13 cellular contexts compared by ENCODE assay signal in genomic region chr4:57094482-57095223, GRCh38. TPM values are rescaled to one million over a fixed set of nuclear protein-coding genes. Genes with fewer than 3 reads are reported as not detected.
DNase-seq lines count a peak whose midpoint lies in the region; ATAC-seq, FAIRE-seq and TF ChIP-seq lines count a peak whose summit lies in the region.
"Had no signal": no experiment of that assay in that cellular context is flagged by ENCODE, and none has a peak within 500 bp of the region (broad histone marks: within the 10 kb centered on the region; RNA-seq: fewer than 3 reads in every experiment).

No MANE protein-coding gene starts in this region.

- TF ChIP-seq CTCF in fibroblast of villous mesenchyme (IDR thresholded peaks at IDR 0.05; ENCODE audit: insufficient read depth, low read depth, low read length), result no peak
- no peak for TF ChIP-seq CTCF in smooth muscle cell (IDR thresholded peaks at IDR 0.05; ENCODE audit: borderline replicate concordance, insufficient read depth, poor library complexity, severe bottlenecking)

- no peaks in the 10 kb centered on the region for H3K36me3 ChIP-seq in smooth muscle cell (ENCODE audit: low read depth)

- TF ChIP-seq POLR2A in erythroblast (IDR thresholded peaks at IDR 0.05; ENCODE audit: low read length), result no peak

- no peak for ATAC-seq in GM21576 (IDR thresholded peaks at IDR 0.05; ENCODE audit: unreplicated experiment)
- ATAC-seq: CD8-positive, alpha-beta T cell had no signal

- H2AFZ ChIP-seq in smooth muscle cell (ENCODE audit: low read depth), result no peak overlapping the region

- peak; percentile 89 for DNase-seq in fibroblast of villous mesenchyme (ENCODE audit: low read depth)
- no peak for DNase-seq in smooth muscle cell (lab: John Stamatoyannopoulos, UW; ENCODE audit: unreplicated experiment)
- no peak for DNase-seq in SW 1271 (lab: John Stamatoyannopoulos, UW)
- DNase-seq in NCI-H748 treated with DMSO at 0.1 percent for 48 hours (lab: John Stamatoyannopoulos, UW), result no peak
- DNase-seq in erythroblast (lab: John Stamatoyannopoulos, UW), result no peak
- DNase-seq: activated CD4-positive, alpha-beta T cell treated with anti-CD3 and anti-CD28 coated beads for 4 hours; activated naive CD4-positive, alpha-beta T cell; CD8-positive, alpha-beta T cell; NCI-H1436 had no signal

- FAIRE-seq in G401.6 (lab: Jason Lieb, UNC) (peak; percentile 6), TTC549 (lab: Jason Lieb, UNC) (peak; percentile 96)
- FAIRE-seq: HTR-8/SVneo had no signal

- H4K20me1 ChIP-seq in smooth muscle cell (ENCODE audit: low read depth), result no peaks in the 10 kb centered on the region

- peaks cover 28% of the 10 kb centered on the region for H3K4me1 ChIP-seq in smooth muscle cell (ENCODE audit: low read depth)

- H3F3A ChIP-seq in smooth muscle cell (ENCODE audit: low read depth), result peaks cover 22% of the 10 kb centered on the region

- H3K27ac ChIP-seq in smooth muscle cell (ENCODE audit: low read depth), result peak overlapping the region; percentile 91

- H3K9me3 ChIP-seq in smooth muscle cell (replicated peaks; ENCODE audit: low read depth), result no peaks in the 10 kb centered on the region

- no peak overlapping the region for H3K4me3 ChIP-seq in fibroblast of villous mesenchyme (ENCODE audit: low read depth, low read length)
- no peak overlapping the region for H3K4me3 ChIP-seq in smooth muscle cell

- peak overlapping the region; percentile 75 for H3K9ac ChIP-seq in smooth muscle cell (ENCODE audit: low read depth)

- H3K4me2 ChIP-seq in smooth muscle cell, result peak overlapping the region; percentile 55

- H3K79me2 ChIP-seq in smooth muscle cell (ENCODE audit: low read depth), result peaks cover 81% of the 10 kb centered on the region

- H3K27me3 ChIP-seq in smooth muscle cell (ENCODE audit: low read depth), result no peaks in the 10 kb centered on the region

- 47% methylated on average over 7 of the region's 7 CpGs for WGBS in smooth muscle cell (ENCODE audit: low lambda C conversion rate)

RNA-seq across cellular contexts. Expression of gene IGFBP7, which starts 15.5 kb away (rescaled TPM):
- total RNA-seq in fibroblast of villous mesenchyme (234 and 417 TPM in 2 replicates), smooth muscle cell (998 and 1,065 TPM in 2 replicates)
- 1,105 and 1,684 TPM in 2 replicates for polyA plus RNA-seq in smooth muscle cell
- total RNA-seq: CD8-positive, alpha-beta T cell had no signal
